8 cellular contexts compared by ENCODE assay signal in the genomic region with DNA sequence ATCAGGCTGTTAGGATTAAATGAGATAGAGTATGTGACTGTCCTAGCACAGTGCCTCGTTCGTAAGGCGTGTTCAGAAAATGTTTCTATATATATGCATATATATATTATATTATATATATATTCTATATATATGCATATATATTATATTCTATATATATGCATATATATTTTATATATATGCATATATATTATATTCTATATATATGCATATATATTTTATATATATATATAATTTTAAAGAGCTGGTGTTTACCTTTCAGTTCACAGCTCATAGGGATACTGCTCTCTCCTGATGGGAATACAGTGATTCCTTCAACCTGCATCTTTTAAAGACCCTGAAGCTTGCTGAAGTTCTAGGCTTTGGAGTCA. TPM values are rescaled to one million over a fixed set of nuclear protein-coding genes. Genes with fewer than 3 reads are reported as not detected.
DNase-seq lines count a peak whose midpoint lies in the region; ATAC-seq, FAIRE-seq and TF ChIP-seq lines count a peak whose summit lies in the region.

No MANE protein-coding gene starts in this region.

- TF ChIP-seq EP300 in HepG2 (IDR thresholded peaks at IDR 0.05; ENCODE audit: low read depth in 2 of 2, low read length in 2 of 2) (no peak), HepG2 (CRISPR knock-in tag; IDR thresholded peaks at IDR 0.05; ENCODE audit: borderline replicate concordance) (no peak)

- TF ChIP-seq RAD21 in HepG2 (CRISPR knock-in tag; IDR thresholded peaks at IDR 0.05): no peak

- DNase-seq in activated T-cell treated with anti-CD3 and anti-CD28 coated beads, Interleukin-2, amount 50 U/mL, for 72 hours: no peak
- DNase-seq in activated T-cell treated with anti-CD3 and anti-CD28 coated beads for 4 hours: no peak
- no peak for DNase-seq in ascending aorta (ENCODE audit: low spot score in 2 of 2)
- DNase-seq in HepG2 (ENCODE audit: low spot score): no peak
- DNase-seq in thyroid gland: no peak
- DNase-seq in posterior vena cava (ENCODE audit: low spot score): no peak
- no peak for DNase-seq in medulla oblongata (ENCODE audit: extremely low spot score)

- intact Hi-C loops in ascending aorta (cut with DNase I): loop anchor here (1.0 to 10.0 kb wide), 4 partner anchors 38 to 892 kb away; a partner anchor contains a TSS
- intact Hi-C loops in HepG2 (cut with micrococcal nuclease; ENCODE audit: unreplicated experiment): no loop called here
- intact Hi-C loops in thyroid gland (cut with DNase I): no loop called here
- intact Hi-C loops in posterior vena cava (cut with DNase I): no loop called here

- TF ChIP-seq CTCF in ascending aorta (IDR thresholded peaks at IDR 0.05) (no peak), HepG2 (CRISPR knock-in tag; IDR thresholded peaks at IDR 0.05) (no peak), thyroid gland (IDR thresholded peaks at IDR 0.05) (no peak)

- TF ChIP-seq POLR2A in HepG2 (IDR thresholded peaks at IDR 0.05; ENCODE audit: insufficient read depth in 1 of 2, low read depth in 2 of 2, low read length in 2 of 2) (no peak), thyroid gland (IDR thresholded peaks at IDR 0.05) (no peak)

- H3K4me1 Mint-ChIP-seq in activated T-cell treated with anti-CD3 and anti-CD28 coated beads, Interleukin-2, amount 50 U/mL, for 72 hours (ENCODE audit: low read depth): peaks cover 10% of the 10 kb centered on the region

- H3K27ac ChIP-seq in ascending aorta (peak overlapping the region; percentile 73 to 86), HepG2 (ENCODE audit: extremely low read length, insufficient read depth, low read length) (peak overlapping the region; percentile 83), thyroid gland (peak overlapping the region; percentile 86 to 96 (median 86))

- no peaks in the 10 kb centered on the region for H3K9me3 Mint-ChIP-seq in activated T-cell treated with anti-CD3 and anti-CD28 coated beads, Interleukin-2, amount 50 U/mL, for 72 hours

- no peak for ATAC-seq in activated T-cell treated with anti-CD3 and anti-CD28 coated beads, Interleukin-2, amount 50 U/mL, for 72 hours (replicated peaks in 1 of 2)
- no peak for ATAC-seq in HepG2
- ATAC-seq in HG02981 (IDR thresholded peaks at IDR 0.05; ENCODE audit: unreplicated experiment): no peak

- no peak for FAIRE-seq in HepG2 (lab: Jason Lieb, UNC)

- H4K20me1 ChIP-seq in HepG2 (ENCODE audit: insufficient read depth, low read length): no peaks in the 10 kb centered on the region

- H2AFZ ChIP-seq in HepG2 (ENCODE audit: low read length): no peak overlapping the region

- H3K4me2 ChIP-seq in HepG2 (ENCODE audit: low read depth, low read length): peak overlapping the region; percentile 94

- 39% methylated on average over 3 of the region's 3 CpGs for WGBS in HepG2 (ENCODE audit: low lambda C conversion rate)
- 40 to 42% methylated on average over 3 of the region's 3 CpGs for WGBS in thyroid gland, 2 donors

- H3K4me3 ChIP-seq in ascending aorta (peak overlapping the region; percentile 68 to 87), HepG2 (replicated peaks in 1 of 3; ENCODE audit: insufficient read depth in 1 of 3, low read depth in 2 of 3, low read length in 3 of 3) (peak overlapping the region; percentile 77 to 100 (median 97)), thyroid gland (replicated peaks in 1 of 3) (peak overlapping the region; percentile 62 to 85 (median 73))

- H3K27me3 ChIP-seq in ascending aorta: no peaks in the 10 kb centered on the region
- peaks cover 0 to 3% of the 10 kb centered on the region in 2 experiments; a peak in 1 of 5 replicates for H3K27me3 ChIP-seq in HepG2 (ENCODE audit: control insufficient read depth in 1 of 2, insufficient read depth in 2 of 2, low read length in 2 of 2)
- H3K27me3 ChIP-seq in thyroid gland: no peaks in the 10 kb centered on the region

- H3K9me3 ChIP-seq in ascending aorta: no peaks in the 10 kb centered on the region
- no peaks in the 10 kb centered on the region for H3K9me3 ChIP-seq in HepG2 (ENCODE audit: low read length)
- H3K9me3 ChIP-seq in thyroid gland: no peaks in the 10 kb centered on the region

- in situ Hi-C loops in HepG2 (cut with HindIII; ENCODE audit: extremely low pct_ligation_motif_present, low pct_unique_long_range_greater_than_20kb): no loop called here

- peak overlapping the region; percentile 95 for H3K9ac ChIP-seq in HepG2 (ENCODE audit: insufficient read depth, low read depth, low read length)

- H3K27ac Mint-ChIP-seq in activated T-cell treated with anti-CD3 and anti-CD28 coated beads, Interleukin-2, amount 50 U/mL, for 72 hours: peak overlapping the region; percentile 95

- H3K4me1 ChIP-seq in ascending aorta (peaks cover 6 to 28% of the 10 kb centered on the region in 2 donors), HepG2 (ENCODE audit: insufficient read depth, low read length) (peaks cover 37% of the 10 kb centered on the region), thyroid gland (peaks cover 11 to 23% of the 10 kb centered on the region in 2 donors)

- H3K79me2 ChIP-seq in HepG2 (ENCODE audit: insufficient read depth, low read length): peaks cover 27% of the 10 kb centered on the region

- H3K27me3 Mint-ChIP-seq in activated T-cell treated with anti-CD3 and anti-CD28 coated beads, Interleukin-2, amount 50 U/mL, for 72 hours (ENCODE audit: low read depth): no peaks in the 10 kb centered on the region

- peaks cover 6 to 18% of the 10 kb centered on the region in 2 donors for H3K36me3 ChIP-seq in ascending aorta
- peaks cover 0 to 8% of the 10 kb centered on the region in 2 experiments; a peak in 1 of 5 replicates for H3K36me3 ChIP-seq in HepG2 (replicated peaks in 1 of 2; ENCODE audit: control insufficient read depth in 1 of 2, insufficient read depth in 2 of 2, low read length in 2 of 2)
- peaks cover 7 to 13% of the 10 kb centered on the region in 2 donors for H3K36me3 ChIP-seq in thyroid gland

- POLR2A ChIA-PET in HepG2 (lab: Yijun Ruan, JAX): interaction anchor here (1.2 to 2.3 kb wide), 5 partner anchors 8 to 501 kb away, joined by 3 to 11 read pairs (median 4); a partner anchor contains a TSS

- BruUV-seq in HepG2 (replicated peaks; lab: Mats Ljungman, UMichigan): no TSS peak

- peaks cover 0 to 4% of the 10 kb centered on the region in 2 donors for H3K36me3 Mint-ChIP-seq in activated T-cell treated with anti-CD3 and anti-CD28 coated beads, Interleukin-2, amount 50 U/mL, for 72 hours (ENCODE audit: insufficient read depth in 2 of 2)

- H3K4me3 Mint-ChIP-seq in activated T-cell treated with anti-CD3 and anti-CD28 coated beads, Interleukin-2, amount 50 U/mL, for 72 hours: peak overlapping the region; percentile 88 to 94

- CTCF ChIA-PET in HepG2 (lab: Yijun Ruan, JAX; ENCODE audit: low intra/inter-chr PET ratio, low total read pairs): no interaction called here

TF ChIP-seq in HepG2, 621 proteins besides CTCF, POLR2A, EP300 and RAD21:
- TF ChIP-seq EED (CRISPR knock-in tag; IDR thresholded peaks at IDR 0.05): no peak

RNA-seq across cellular contexts. Expression of a gene that starts 0.7 kb away (rescaled TPM):
- 100 to 1,000 TPM in 1 of 2 donors, 10 to 100 TPM in 1; 97.1 to 106 TPM for total RNA-seq in activated T-cell treated with anti-CD3 and anti-CD28 coated beads, Interleukin-2, amount 50 U/mL, for 72 hours
- 37.0 TPM for total RNA-seq in ascending aorta
- 115 and 117 TPM in 2 replicates for total RNA-seq in HepG2 (2016; rRNA removed; fragmentation: Illumina TruSeq; extraction: Trizol)
- 39.9 and 43.6 TPM in 2 replicates for total RNA-seq in HepG2 (2016; cell fraction: cytosol; rRNA removed; fragmentation: Illumina TruSeq; extraction: Trizol; ENCODE audit: low read depth)
- total RNA-seq in HepG2 (2016; cell fraction: insoluble cytoplasmic fraction; rRNA removed; fragmentation: Illumina TruSeq; extraction: Trizol): 110 and 124 TPM in 2 replicates
- 33.6 and 35.8 TPM in 2 replicates for total RNA-seq in HepG2 (2016; cell fraction: membrane; rRNA removed; fragmentation: Illumina TruSeq; extraction: Trizol)
- 55.5 and 56.1 TPM in 2 replicates for total RNA-seq in HepG2 (2016; cell fraction: nucleus; rRNA removed; fragmentation: Illumina TruSeq; extraction: Trizol)
- polyA plus RNA-seq in HepG2 (2011; rRNA removed): 114 and 116 TPM in 2 replicates
- 159 and 174 TPM in 2 replicates for polyA plus RNA-seq in HepG2 (2011; cell fraction: cytosol; rRNA removed)
- 62.2 and 63.2 TPM in 2 replicates for polyA plus RNA-seq in HepG2 (2011; cell fraction: nucleus; rRNA removed)
- 93.3 and 104 TPM in 2 replicates for polyA plus RNA-seq in HepG2 (2012)
- polyA plus RNA-seq in HepG2 (2016; cell fraction: cytosol; fragmentation: Illumina TruSeq; extraction: Trizol; ENCODE audit: low read depth): 81.3 and 104 TPM in 2 replicates
- 235 and 273 TPM in 2 replicates for polyA plus RNA-seq in HepG2 (2016; cell fraction: insoluble cytoplasmic fraction; fragmentation: Illumina TruSeq; extraction: Trizol; ENCODE audit: low read depth)
- polyA plus RNA-seq in HepG2 (2016; cell fraction: membrane; fragmentation: Illumina TruSeq; extraction: Trizol; ENCODE audit: low read depth): 63.4 and 67.0 TPM in 2 replicates
- polyA plus RNA-seq in HepG2 (2016; cell fraction: nucleus; fragmentation: Illumina TruSeq; extraction: Trizol; ENCODE audit: insufficient read depth, low read depth): 131 and 145 TPM in 2 replicates
- 56.8 and 189 TPM in 2 replicates for polyA minus RNA-seq in HepG2 (2011; rRNA and poly(A)+ RNA removed; ENCODE audit: low replicate concordance)
- polyA minus RNA-seq in HepG2 (2011; cell fraction: cytosol; rRNA and poly(A)+ RNA removed): 65.4 and 78.7 TPM in 2 replicates
- 34.8 and 40.0 TPM in 2 replicates for polyA minus RNA-seq in HepG2 (2011; cell fraction: nucleus; rRNA and poly(A)+ RNA removed)
- total RNA-seq in thyroid gland: 100 to 1,000 TPM in 3 of 4 donors, 10 to 100 TPM in 1; 91.5 to 158 (median 118) TPM
- 100 to 1,000 TPM in 1 of 2 donors, 10 to 100 TPM in 1; 94.9 to 101 TPM for total RNA-seq in posterior vena cava
